Comparison of ENCODE assay signal across 16 cellular contexts in genomic region chr3:18870074-18870640, GRCh38.
"Had no signal": no experiment of that assay in that cellular context is flagged by ENCODE, and none has a peak within 500 bp of the region (broad histone marks: within the 10 kb centered on the region; RNA-seq: fewer than 3 reads in every experiment).

No MANE protein-coding gene starts in this region.

- H3K27me3 ChIP-seq: colonic mucosa, ovary, stomach had no signal

- H3K36me3 ChIP-seq: colonic mucosa, lower lobe of right lung, ovary, stomach had no signal

- H3K36me3 Mint-ChIP-seq: natural killer cell had no signal

- H3K4me3 Mint-ChIP-seq: central memory CD8-positive, alpha-beta T cell; endodermal cell; natural killer cell had no signal

- H3K27ac Mint-ChIP-seq: endodermal cell, natural killer cell had no signal

- DNase-seq: activated CD4-positive, CD25-positive, alpha-beta regulatory T cell; aorta; colonic mucosa; endodermal cell; foreskin melanocyte; glutamatergic neuron; hippocampal formation; left colon; lower lobe of right lung; natural killer cell; ovary; psoas muscle; right cardiac atrium; stomach; T1000 had no signal

- H3K27ac ChIP-seq: colonic mucosa, lower lobe of right lung, ovary, psoas muscle, stomach had no signal

- H3K4me1 Mint-ChIP-seq: central memory CD8-positive, alpha-beta T cell; natural killer cell had no signal

- H3K9me3 Mint-ChIP-seq: central memory CD8-positive, alpha-beta T cell; endodermal cell; natural killer cell had no signal

- H3K9me3 ChIP-seq: colonic mucosa, lower lobe of right lung, ovary, psoas muscle, stomach had no signal

- H3K4me3 ChIP-seq: colonic mucosa, lower lobe of right lung, ovary, psoas muscle, stomach had no signal

- ATAC-seq: left colon, lower lobe of right lung, natural killer cell, psoas muscle, right cardiac atrium had no signal

- H3K4me1 ChIP-seq: colonic mucosa, lower lobe of right lung, psoas muscle, stomach had no signal
